19 cellular contexts compared by ENCODE assay signal in the genomic region with DNA sequence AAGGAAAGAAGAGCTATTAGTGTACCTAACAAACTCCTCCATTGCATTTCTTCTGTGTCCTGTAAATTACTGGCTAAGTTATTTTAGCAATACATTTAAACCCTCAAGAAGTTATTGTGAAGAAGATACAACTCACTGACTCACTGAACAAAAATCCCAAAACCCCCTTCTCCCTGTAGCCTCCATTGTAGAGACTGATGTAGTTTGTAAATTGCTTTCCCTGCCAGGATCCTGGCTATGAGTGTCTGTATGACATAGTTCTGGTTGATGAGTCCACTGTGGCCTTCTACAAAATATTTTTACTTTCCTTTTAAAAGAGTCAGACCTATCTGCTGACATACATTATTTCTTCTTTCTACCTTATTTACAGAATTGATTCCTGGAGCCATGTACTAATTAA.
DNase-seq lines count a peak whose midpoint lies in the region; ATAC-seq and TF ChIP-seq lines count a peak whose summit lies in the region.
"Had no signal": no experiment of that assay in that cellular context is flagged by ENCODE, and none has a peak within 500 bp of the region (broad histone marks: within the 10 kb centered on the region; RNA-seq: fewer than 3 reads in every experiment).

No MANE protein-coding gene starts in this region.

- H3K9me3 ChIP-seq in esophagus muscularis mucosa = no peaks in the 10 kb centered on the region
- H3K9me3 ChIP-seq: pancreas had no signal

- H3K27ac ChIP-seq in esophagus muscularis mucosa (replicated peaks in 1 of 4) = no peak overlapping the region
- H3K27ac ChIP-seq: C4-2B, pancreas had no signal

- TF ChIP-seq EP300 in esophagus muscularis mucosa (IDR thresholded peaks at IDR 0.05) = no peak

- no peak for ATAC-seq in HG03442 (IDR thresholded peaks at IDR 0.05; ENCODE audit: unreplicated experiment)
- ATAC-seq: pancreas; sciatic nerve; stimulated activated naive CD8-positive, alpha-beta T cell treated with anti-CD3 and anti-CD28 coated beads, Interleukin-15, Interleukin-2, amounts not matched to agents 100 U/mL and 50 U/mL, for 24 hours had no signal

- intact Hi-C loops in esophagus muscularis mucosa (cut with DNase I) = no loop called here

- no peaks in the 10 kb centered on the region for H3K36me3 ChIP-seq in esophagus muscularis mucosa
- H3K36me3 ChIP-seq: pancreas had no signal

- DNase-seq in EL (peak; percentile 76), M059J (ENCODE audit: low read depth) (peak; percentile 7), choroid plexus epithelial cell (ENCODE audit: low read depth) (peak; percentile 57), skeletal muscle cell (ENCODE audit: low read depth) (peak; percentile 76), esophagus muscularis mucosa (ENCODE audit: extremely low spot score) (no peak), superior temporal gyrus (ENCODE audit: extremely low spot score) (no peak), nucleus accumbens (lab: John Stamatoyannopoulos, UW) (no peak)
- DNase-seq: activated CD4-positive, alpha-beta T cell treated with anti-CD3 and anti-CD28 coated beads for 4 hours; activated effector memory CD4-positive, alpha-beta T cell treated with Interleukin-2 at 50 U/mL for 16 hours; effector memory CD4-positive, alpha-beta T cell; KG1; NCI-H1092; NCI-H2081 treated with DMSO at 0.1 percent for 48 hours; NCI-H526; pancreas; stimulated activated naive CD8-positive, alpha-beta T cell treated with anti-CD3 and anti-CD28 coated beads, Interleukin-15, Interleukin-2, amounts not matched to agents 100 U/mL and 50 U/mL, for 24 hours had no signal

- no peaks in the 10 kb centered on the region for H3K27me3 ChIP-seq in esophagus muscularis mucosa
- H3K27me3 ChIP-seq: pancreas had no signal

- TF ChIP-seq POLR2A in esophagus muscularis mucosa (IDR thresholded peaks at IDR 0.05; ENCODE audit: low read depth) = no peak

- TF ChIP-seq CTCF in choroid plexus epithelial cell (conservative IDR thresholded peaks at IDR 0.05; ENCODE audit: low read depth, low read length) (no peak), esophagus muscularis mucosa (IDR thresholded peaks at IDR 0.05) (no peak)

- H3K4me1 ChIP-seq in esophagus muscularis mucosa = no peaks in the 10 kb centered on the region
- H3K4me1 ChIP-seq: pancreas had no signal

- H3K4me3 ChIP-seq in choroid plexus epithelial cell (ENCODE audit: low read depth, low read length) (no peak overlapping the region), skeletal muscle cell (ENCODE audit: low read depth, low read length) (no peak overlapping the region), esophagus muscularis mucosa (no peak overlapping the region)
- H3K4me3 ChIP-seq: pancreas had no signal

Comparison
In these comparisons a context has a peak if more than half of its experiments do, and no peak if none do; other contexts are left out.
1. DNase-seq: peak in EL (single experiment), M059J (single experiment), choroid plexus epithelial cell (single experiment) and skeletal muscle cell (single experiment); none in esophagus muscularis mucosa (single experiment), superior temporal gyrus (single experiment) and nucleus accumbens (0 of 56).